Comparison of ENCODE assay signal across 20 cellular contexts in the genomic region with DNA sequence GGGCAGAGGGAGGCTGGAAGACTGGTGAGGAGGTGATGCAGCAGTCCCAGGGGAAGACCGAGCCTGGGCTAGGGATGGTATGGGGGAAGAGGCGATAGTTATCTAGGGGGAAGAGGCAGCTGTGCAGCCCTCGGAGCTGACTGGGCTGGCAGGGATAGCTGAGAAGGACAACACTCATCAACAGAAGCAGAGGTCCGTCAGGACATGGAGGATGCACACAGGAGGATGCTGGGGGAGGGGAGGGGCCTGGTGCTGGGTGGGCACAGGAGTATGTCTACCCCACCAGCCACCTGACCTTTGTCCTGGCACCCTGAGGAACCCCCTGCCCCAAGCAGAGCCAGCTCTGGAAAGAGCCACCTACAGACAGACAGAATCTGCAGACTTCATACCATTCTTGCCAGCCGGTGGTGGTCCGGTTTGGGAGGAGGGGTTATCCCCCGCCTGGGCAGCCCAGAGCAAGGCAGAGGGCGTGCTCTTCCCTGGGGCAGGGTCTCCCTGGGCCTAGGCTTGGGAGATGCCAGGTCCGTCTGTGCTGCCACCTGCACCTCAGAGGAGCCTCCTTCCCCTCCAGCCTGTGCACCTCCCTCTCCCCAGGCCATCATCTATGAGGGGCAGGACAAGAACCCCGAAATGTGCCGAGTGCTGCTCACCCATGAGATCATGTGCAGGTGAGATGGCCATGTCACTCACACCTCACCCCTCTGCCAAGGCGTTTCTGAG. TPM values are rescaled to one million over a fixed set of nuclear protein-coding genes. Genes with fewer than 3 reads are reported as not detected.
A peak's percentile ranks its signal among the peaks of the same experiment; 100 is the strongest.
DNase-seq lines count a peak whose midpoint lies in the region; ATAC-seq and TF ChIP-seq lines count a peak whose summit lies in the region.
"Had no signal": no experiment of that assay in that cellular context is flagged by ENCODE, and none has a peak within 500 bp of the region (broad histone marks: within the 10 kb centered on the region; RNA-seq: fewer than 3 reads in every experiment).

No MANE protein-coding gene starts in this region.

- no peak overlapping the region for H3K4me3 ChIP-seq in BLaER1
- H3K4me3 ChIP-seq in CD4-positive, alpha-beta memory T cell (ENCODE audit: low read length in 2 of 2) = no peak overlapping the region
- H3K4me3 ChIP-seq: GM23248, lower lobe of right lung, testis had no signal

- no peak for ATAC-seq in HG03095 (IDR thresholded peaks at IDR 0.05; ENCODE audit: unreplicated experiment)
- ATAC-seq: stimulated activated naive CD8-positive, alpha-beta T cell treated with anti-CD3 and anti-CD28 coated beads, Interleukin-15, Interleukin-2, amounts not matched to agents 100 U/mL and 50 U/mL, for 24 hours had no signal

- DNase-seq in CD4-positive, alpha-beta memory T cell = no peak
- DNase-seq in mesenteric fat pad (ENCODE audit: low spot score) (peak; percentile 85), inferior parietal cortex (ENCODE audit: extremely low spot score) (no peak), amygdala (lab: John Stamatoyannopoulos, UW) (no peak), RKO (ENCODE audit: low spot score) (no peak)
- DNase-seq: activated CD4-positive, CD25-positive, alpha-beta regulatory T cell; activated gamma-delta T cell; activated naive CD8-positive, alpha-beta T cell treated with anti-CD3 and anti-CD28 coated beads, Interleukin-2, amount 50 U/mL, for 24 hours; effector CD4-positive, alpha-beta T cell; erythroblast; foreskin fibroblast; GM23248; Karpas-422; lower lobe of right lung; NCI-H146; stimulated activated naive CD8-positive, alpha-beta T cell treated with anti-CD3 and anti-CD28 coated beads, Interleukin-15, Interleukin-2, amounts not matched to agents 100 U/mL and 50 U/mL, for 24 hours; testis had no signal

- intact Hi-C loops in CD4-positive, alpha-beta memory T cell (cut with micrococcal nuclease) = no loop called here

- H3K4me1 ChIP-seq in BLaER1 = peaks cover 37% of the 10 kb centered on the region
- no peaks in the 10 kb centered on the region for H3K4me1 ChIP-seq in CD4-positive, alpha-beta memory T cell (ENCODE audit: insufficient read depth, low read length)
- H3K4me1 ChIP-seq: lower lobe of right lung, testis had no signal

- no peaks in the 10 kb centered on the region for H4K20me1 ChIP-seq in BLaER1

- no peaks in the 10 kb centered on the region for H3K27me3 ChIP-seq in BLaER1
- no peaks in the 10 kb centered on the region for H3K27me3 ChIP-seq in CD4-positive, alpha-beta memory T cell (ENCODE audit: insufficient read depth, low read length)
- H3K27me3 ChIP-seq: testis had no signal

- no peaks in the 10 kb centered on the region for H3K36me3 ChIP-seq in BLaER1
- H3K36me3 ChIP-seq in CD4-positive, alpha-beta memory T cell (ENCODE audit: insufficient read depth, low read length) = no peaks in the 10 kb centered on the region
- H3K36me3 ChIP-seq: lower lobe of right lung had no signal

- H3K4me1 Mint-ChIP-seq in CD4-positive, alpha-beta memory T cell = no peaks in the 10 kb centered on the region
- peaks cover 12% of the 10 kb centered on the region for H3K4me1 Mint-ChIP-seq in brain

- CTCF ChIA-PET in CD4-positive, alpha-beta memory T cell (lab: Charles Lee; ENCODE audit: partially characterized antibody) = interaction anchor here (1.0 to 15.2 kb wide), 3 partner anchors 33 to 45 kb away, joined by 3 to 359 read pairs (median 3); no protein-coding TSS in a partner anchor

- POLR2A ChIA-PET in CD4-positive, alpha-beta memory T cell (lab: Charles Lee; ENCODE audit: partially characterized antibody) = no interaction called here

- peak overlapping the region in 4 of 7 donors; percentile 0 to 66 (median 36) for H3K27ac Mint-ChIP-seq in CD4-positive, alpha-beta memory T cell
- peak overlapping the region in 3 of 5 experiments; percentile 10 to 91 (median 74) for H3K27ac Mint-ChIP-seq in brain
- H3K27ac Mint-ChIP-seq: activated naive CD8-positive, alpha-beta T cell treated with anti-CD3 and anti-CD28 coated beads, Interleukin-2, amount 50 U/mL, for 24 hours had no signal

- no peaks in the 10 kb centered on the region for H3K27me3 Mint-ChIP-seq in CD4-positive, alpha-beta memory T cell
- no peaks in the 10 kb centered on the region for H3K27me3 Mint-ChIP-seq in brain

- no peaks in the 10 kb centered on the region for H3K9me3 ChIP-seq in BLaER1
- no peaks in the 10 kb centered on the region for H3K9me3 ChIP-seq in CD4-positive, alpha-beta memory T cell (ENCODE audit: control insufficient read depth in 1 of 2, low read length in 2 of 2)
- H3K9me3 ChIP-seq: lower lobe of right lung, testis had no signal

- peak overlapping the region; percentile 18; the same call in 1 of the 2 replicates for H3K27ac ChIP-seq in BLaER1
- no peak overlapping the region for H3K27ac ChIP-seq in CD4-positive, alpha-beta memory T cell (ENCODE audit: low read depth, low read length)
- H3K27ac ChIP-seq: GM23248, lower lobe of right lung, testis had no signal

- peak overlapping the region; percentile 24; the same call in 1 of the 2 replicates for H3K9ac ChIP-seq in BLaER1
- H3K9ac ChIP-seq: GM23248 had no signal

- H3K4me2 ChIP-seq in BLaER1 = peak overlapping the region; percentile 72

- H3K4me3 Mint-ChIP-seq in CD4-positive, alpha-beta memory T cell = peak overlapping the region in 1 of 8 donors; percentile 55
- no peak overlapping the region for H3K4me3 Mint-ChIP-seq in brain
- H3K4me3 Mint-ChIP-seq: activated naive CD8-positive, alpha-beta T cell treated with anti-CD3 and anti-CD28 coated beads, Interleukin-2, amount 50 U/mL, for 24 hours had no signal

- no peaks in the 10 kb centered on the region for H3K36me3 Mint-ChIP-seq in CD4-positive, alpha-beta memory T cell
- no peaks in the 10 kb centered on the region for H3K36me3 Mint-ChIP-seq in brain

- no peaks in the 10 kb centered on the region for H3K9me3 Mint-ChIP-seq in CD4-positive, alpha-beta memory T cell
- no peaks in the 10 kb centered on the region for H3K9me3 Mint-ChIP-seq in brain
- H3K9me3 Mint-ChIP-seq: activated naive CD8-positive, alpha-beta T cell treated with anti-CD3 and anti-CD28 coated beads, Interleukin-2, amount 50 U/mL, for 24 hours had no signal

- no peak for TF ChIP-seq CTCF in brain (conservative IDR thresholded peaks at IDR 0.05)

RNA-seq across cellular contexts. Expression of a gene that starts 14.9 kb away (rescaled TPM):
- total RNA-seq in CD4-positive, alpha-beta memory T cell = 1 to 10 TPM; 2.8 to 3.1 TPM
- under 1 TPM in 1 of 2 donors, not detected in 1; 0.65 TPM for polyA plus RNA-seq in CD4-positive, alpha-beta memory T cell
- polyA plus RNA-seq in brain (ENCODE audit: insufficient read depth, low read depth, low replicate concordance) = 20.4 TPM
- total RNA-seq in mesenteric fat pad = 6.0 TPM
- total RNA-seq: GM23248 had no signal

RNA-seq across cellular contexts. Expression of a gene that starts 43.5 kb away (rescaled TPM):
- 10 to 100 TPM; 93.3 to 96.5 TPM for total RNA-seq in CD4-positive, alpha-beta memory T cell
- 100 to 1,000 TPM in 1 of 2 donors, 10 to 100 TPM in 1; 88.1 to 132 TPM for polyA plus RNA-seq in CD4-positive, alpha-beta memory T cell
- polyA plus RNA-seq in brain (ENCODE audit: insufficient read depth, low read depth, low replicate concordance) = 82.1 TPM
- total RNA-seq in mesenteric fat pad = 66.7 TPM

RNA-seq across cellular contexts. Expression of a gene that starts 55.1 kb away (rescaled TPM):
- 100 to 1,000 TPM; 258 to 270 TPM for total RNA-seq in CD4-positive, alpha-beta memory T cell
- polyA plus RNA-seq in CD4-positive, alpha-beta memory T cell = 100 to 1,000 TPM in 1 of 2 donors, 10 to 100 TPM in 1; 83.4 to 136 TPM
- polyA plus RNA-seq in brain (ENCODE audit: insufficient read depth, low read depth, low replicate concordance) = 95.9 TPM
- total RNA-seq in mesenteric fat pad = 165 TPM
